Comparison of ENCODE assay signal across 8 cellular contexts in genomic region chr16:4474192-4474961, GRCh38. TPM values are rescaled to one million over a fixed set of nuclear protein-coding genes. Genes with fewer than 3 reads are reported as not detected.
DNase-seq lines count a peak whose midpoint lies in the region; ATAC-seq and TF ChIP-seq lines count a peak whose summit lies in the region.

Gene NMRAL1, minus strand, starts transcription at chr16:4474625. Its CDS starts 493 bp downstream, at chr16:4474132.

- ATAC-seq in GM19043 (IDR thresholded peaks at IDR 0.05; ENCODE audit: low read depth, unreplicated experiment): peak; percentile 55
- ATAC-seq in stimulated activated naive CD8-positive, alpha-beta T cell treated with anti-CD3 and anti-CD28 coated beads, Interleukin-15, Interleukin-2, amounts not matched to agents 100 U/mL and 50 U/mL, for 24 hours: peak; percentile 70

- H3K4me1 Mint-ChIP-seq in nephron: peaks cover 20% of the 10 kb centered on the region

- no peaks in the 10 kb centered on the region for H3K27me3 Mint-ChIP-seq in nephron (ENCODE audit: low read depth)

- H3K9me3 Mint-ChIP-seq in nephron: no peaks in the 10 kb centered on the region

- H3K4me3 Mint-ChIP-seq in nephron: peak within 1 kb of the TSS; percentile 83 to 91 (median 89)

- DNase-seq in AG08395 (ENCODE audit: low spot score) (peak; percentile 79), fibroblast of the aortic adventitia (ENCODE audit: low read depth) (peak; percentile 89)
- peak; percentile 96 for DNase-seq in Jurkat, Clone E6-1 (ENCODE audit: low read depth, low spot score)
- peak; percentile 72 for DNase-seq in activated effector memory CD4-positive, alpha-beta T cell treated with Interleukin-2 at 50 U/mL for 16 hours
- peak; percentile 93 for DNase-seq in stimulated activated naive CD8-positive, alpha-beta T cell treated with anti-CD3 and anti-CD28 coated beads, Interleukin-15, Interleukin-2, amounts not matched to agents 100 U/mL and 50 U/mL, for 24 hours

- H3K36me3 Mint-ChIP-seq in nephron (ENCODE audit: low read depth): peaks cover 3% of the 10 kb centered on the region

- peak within 1 kb of the TSS; percentile 89 for H3K4me3 ChIP-seq in Jurkat, Clone E6-1 (ENCODE audit: low read length)
- peak within 1 kb of the TSS; percentile 75 for H3K4me3 ChIP-seq in fibroblast of the aortic adventitia (ENCODE audit: low read depth, low read length)

- TF ChIP-seq POLR2A in Raji (IDR thresholded peaks at IDR 0.05; ENCODE audit: insufficient read depth, low read depth, low read length): peak; percentile 85

- peak within 1 kb of the TSS; percentile 90 to 97 (median 92) for H3K27ac Mint-ChIP-seq in nephron

- no peak for TF ChIP-seq CTCF in fibroblast of the aortic adventitia (IDR thresholded peaks at IDR 0.05; ENCODE audit: insufficient read depth, low read length)
- TF ChIP-seq CTCF in nephron (IDR thresholded peaks at IDR 0.05; ENCODE audit: unreplicated experiment in 3 of 3): no peak

RNA-seq across cellular contexts. Expression of gene NMRAL1, which starts in this region (rescaled TPM):
- polyA plus RNA-seq in Jurkat, Clone E6-1 (2012; ENCODE audit: insufficient read depth, insufficient read length): 272 TPM
- total RNA-seq in fibroblast of the aortic adventitia (ENCODE audit: low replicate concordance): 43.4 and 80.7 TPM in 2 replicates

Comparison
In these comparisons a context has a peak if more than half of its experiments do, and no peak if none do; other contexts are left out.
1. Peak in every context shown above with its lines: DNase-seq, ATAC-seq and H3K4me3 ChIP-seq.